Comparison of ENCODE assay signal across 1 cellular context in genomic region chr16:56681939-56682702, GRCh38.
TF ChIP-seq lines count a peak whose summit lies in the region.

Gene MT1X (plus strand): TSS chr16:56682470. CDS start chr16:56682541, 71 bp downstream.

TF ChIP-seq in HepG2, 621 proteins besides CTCF, POLR2A, EP300 and RAD21 (continued from another document and continues in another):
- TF ChIP-seq HMGXB3 (CRISPR knock-in tag; IDR thresholded peaks at IDR 0.05; ENCODE audit: borderline replicate concordance), result no peak
- no peak for TF ChIP-seq PREB (CRISPR knock-in tag; IDR thresholded peaks at IDR 0.05)
- no peak for TF ChIP-seq MBD4 (IDR thresholded peaks at IDR 0.05; ENCODE audit: borderline replicate concordance, low read length)
- 0 out of 2 replicates have a peak, but pooled peaks have one; percentile 67 for TF ChIP-seq ZNF761 (CRISPR knock-in tag; conservative IDR thresholded peaks at IDR 0.05)
- TF ChIP-seq MAFG (CRISPR knock-in tag; IDR thresholded peaks at IDR 0.05), result no peak
- no peak for TF ChIP-seq ARID3A (IDR thresholded peaks at IDR 0.05; ENCODE audit: low read depth, low read length)
- TF ChIP-seq ZNF687 (CRISPR knock-in tag; IDR thresholded peaks at IDR 0.05), result peak; percentile 95
- TF ChIP-seq FOXK2 (IDR thresholded peaks at IDR 0.05), result no peak
- TF ChIP-seq MTA1 (CRISPR knock-in tag; IDR thresholded peaks at IDR 0.05; ENCODE audit: borderline replicate concordance), result peak; percentile 78; the same call in 1 of the 2 replicates
- TF ChIP-seq HNRNPK (IDR thresholded peaks at IDR 0.05; ENCODE audit: low read depth, low read length, poor library complexity, severe bottlenecking), result peak; percentile 30
- peak; percentile 85; the same call in 1 of the 2 replicates for TF ChIP-seq MYC (CRISPR knock-in tag; IDR thresholded peaks at IDR 0.05; ENCODE audit: borderline replicate concordance)
- TF ChIP-seq ZHX2 (IDR thresholded peaks at IDR 0.05; ENCODE audit: low read depth), result no peak
- no peak for TF ChIP-seq ZHX2 (CRISPR knock-in tag; IDR thresholded peaks at IDR 0.05; ENCODE audit: borderline replicate concordance)
- TF ChIP-seq NR2C2 (CRISPR knock-in tag; IDR thresholded peaks at IDR 0.05; ENCODE audit: borderline replicate concordance), result no peak
- peak; percentile 81; the same call in 1 of the 2 replicates for TF ChIP-seq KMT2B (CRISPR knock-in tag; IDR thresholded peaks at IDR 0.05)
- TF ChIP-seq SIN3A (IDR thresholded peaks at IDR 0.05; ENCODE audit: borderline replicate concordance, low read depth, low read length), result peak; percentile 63; the same call in 1 of the 2 replicates
- peak; percentile 96 for TF ChIP-seq RBFOX2 (IDR thresholded peaks at IDR 0.05; ENCODE audit: low read depth, low read length)
- peak; percentile 77 for TF ChIP-seq TAF1 (CRISPR knock-in tag; IDR thresholded peaks at IDR 0.05)
- TF ChIP-seq SMC3 (IDR thresholded peaks at IDR 0.05; ENCODE audit: low read length), result no peak
- TF ChIP-seq ZNF570 (CRISPR knock-in tag; IDR thresholded peaks at IDR 0.05; ENCODE audit: borderline replicate concordance), result no peak
- TF ChIP-seq IRF2 (CRISPR knock-in tag; IDR thresholded peaks at IDR 0.05), result peak; percentile 47; the same call in 1 of the 2 replicates
- TF ChIP-seq ZNF329 (CRISPR knock-in tag; IDR thresholded peaks at IDR 0.05; ENCODE audit: low read depth), result no peak
- TF ChIP-seq GATA4 (IDR thresholded peaks at IDR 0.05; ENCODE audit: borderline replicate concordance, low read depth), result 0 out of 2 replicates have a peak, but pooled peaks have one; percentile 52
- no peak for TF ChIP-seq CENPX (CRISPR knock-in tag; IDR thresholded peaks at IDR 0.05)
- peak; percentile 51; the same call in 1 of the 2 replicates for TF ChIP-seq GMEB1 (CRISPR knock-in tag; IDR thresholded peaks at IDR 0.05; ENCODE audit: borderline replicate concordance)
- 0 out of 2 replicates have a peak, but pooled peaks have one; percentile 10 for TF ChIP-seq FOSL2 (CRISPR knock-in tag; IDR thresholded peaks at IDR 0.05)
- no peak for TF ChIP-seq NFYC (CRISPR knock-in tag; IDR thresholded peaks at IDR 0.05)
- peak; percentile 48; the same call in 1 of the 2 replicates for TF ChIP-seq RNF2 (conservative IDR thresholded peaks at IDR 0.05; ENCODE audit: low read depth)
- peak; percentile 41; the same call in 1 of the 2 replicates for TF ChIP-seq ATF2 (CRISPR knock-in tag; IDR thresholded peaks at IDR 0.05)
